1 cellular context compared by ENCODE assay signal in the genomic region with DNA sequence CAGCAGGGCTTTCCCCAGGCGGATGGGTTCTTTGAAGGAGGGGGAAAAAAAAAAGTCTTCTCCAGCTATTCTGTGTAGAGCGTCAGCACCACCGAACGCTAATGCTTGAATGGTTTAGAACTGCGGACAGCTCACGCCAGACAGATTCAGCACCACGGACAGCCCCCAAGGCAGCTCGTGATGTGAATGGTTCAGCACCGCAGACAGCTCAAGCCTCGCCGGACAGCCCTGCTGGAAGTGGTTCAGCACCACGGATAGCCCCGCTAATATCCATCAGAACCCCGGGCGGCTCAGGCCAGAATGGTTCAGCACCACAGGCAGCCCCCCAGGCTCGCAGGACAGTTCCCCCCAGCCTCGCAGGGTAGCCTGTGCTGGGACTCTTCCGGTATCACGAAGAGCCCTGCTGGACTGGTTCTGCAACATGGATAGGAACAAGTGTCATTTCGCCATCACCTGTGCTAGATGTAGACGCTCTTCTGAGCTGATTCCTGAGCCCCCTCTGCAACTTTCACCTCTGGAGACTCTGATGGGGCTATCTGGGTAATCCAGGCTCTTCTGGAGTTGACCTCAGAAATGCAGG.
TF ChIP-seq lines count a peak whose summit lies in the region.

No MANE protein-coding gene starts in this region.

TF ChIP-seq in WTC11, 78 proteins besides CTCF, POLR2A, EP300 and RAD21 (continued from another document and continues in another):
- TF ChIP-seq, protein P1, sequence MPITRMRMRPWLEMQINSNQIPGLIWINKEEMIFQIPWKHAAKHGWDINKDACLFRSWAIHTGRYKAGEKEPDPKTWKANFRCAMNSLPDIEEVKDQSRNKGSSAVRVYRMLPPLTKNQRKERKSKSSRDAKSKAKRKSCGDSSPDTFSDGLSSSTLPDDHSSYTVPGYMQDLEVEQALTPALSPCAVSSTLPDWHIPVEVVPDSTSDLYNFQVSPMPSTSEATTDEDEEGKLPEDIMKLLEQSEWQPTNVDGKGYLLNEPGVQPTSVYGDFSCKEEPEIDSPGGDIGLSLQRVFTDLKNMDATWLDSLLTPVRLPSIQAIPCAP (CRISPR knock-in tag; IDR thresholded peaks at IDR 0.05) = peak; percentile 99
- TF ChIP-seq, protein P2, sequence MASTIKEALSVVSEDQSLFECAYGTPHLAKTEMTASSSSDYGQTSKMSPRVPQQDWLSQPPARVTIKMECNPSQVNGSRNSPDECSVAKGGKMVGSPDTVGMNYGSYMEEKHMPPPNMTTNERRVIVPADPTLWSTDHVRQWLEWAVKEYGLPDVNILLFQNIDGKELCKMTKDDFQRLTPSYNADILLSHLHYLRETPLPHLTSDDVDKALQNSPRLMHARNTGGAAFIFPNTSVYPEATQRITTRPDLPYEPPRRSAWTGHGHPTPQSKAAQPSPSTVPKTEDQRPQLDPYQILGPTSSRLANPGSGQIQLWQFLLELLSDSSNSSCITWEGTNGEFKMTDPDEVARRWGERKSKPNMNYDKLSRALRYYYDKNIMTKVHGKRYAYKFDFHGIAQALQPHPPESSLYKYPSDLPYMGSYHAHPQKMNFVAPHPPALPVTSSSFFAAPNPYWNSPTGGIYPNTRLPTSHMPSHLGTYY (CRISPR knock-in tag; IDR thresholded peaks at IDR 0.05) = peak; percentile 65; the same call in 1 of the 2 replicates
- TF ChIP-seq, protein P3, sequence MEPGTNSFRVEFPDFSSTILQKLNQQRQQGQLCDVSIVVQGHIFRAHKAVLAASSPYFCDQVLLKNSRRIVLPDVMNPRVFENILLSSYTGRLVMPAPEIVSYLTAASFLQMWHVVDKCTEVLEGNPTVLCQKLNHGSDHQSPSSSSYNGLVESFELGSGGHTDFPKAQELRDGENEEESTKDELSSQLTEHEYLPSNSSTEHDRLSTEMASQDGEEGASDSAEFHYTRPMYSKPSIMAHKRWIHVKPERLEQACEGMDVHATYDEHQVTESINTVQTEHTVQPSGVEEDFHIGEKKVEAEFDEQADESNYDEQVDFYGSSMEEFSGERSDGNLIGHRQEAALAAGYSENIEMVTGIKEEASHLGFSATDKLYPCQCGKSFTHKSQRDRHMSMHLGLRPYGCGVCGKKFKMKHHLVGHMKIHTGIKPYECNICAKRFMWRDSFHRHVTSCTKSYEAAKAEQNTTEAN (CRISPR knock-in tag; IDR thresholded peaks at IDR 0.05) = peak; percentile 98
- TF ChIP-seq SOX15 (CRISPR knock-in tag; IDR thresholded peaks at IDR 0.05) = no peak
- TF ChIP-seq ZNF232 (CRISPR knock-in tag; IDR thresholded peaks at IDR 0.05) = peak; percentile 99
- no peak; the same call in 1 of the 2 replicates for TF ChIP-seq ZNF138 (CRISPR knock-in tag; conservative IDR thresholded peaks at IDR 0.05)
- TF ChIP-seq FOXP1 (CRISPR knock-in tag; IDR thresholded peaks at IDR 0.05; ENCODE audit: borderline replicate concordance) = peak; percentile 99
- TF ChIP-seq, protein P4, sequence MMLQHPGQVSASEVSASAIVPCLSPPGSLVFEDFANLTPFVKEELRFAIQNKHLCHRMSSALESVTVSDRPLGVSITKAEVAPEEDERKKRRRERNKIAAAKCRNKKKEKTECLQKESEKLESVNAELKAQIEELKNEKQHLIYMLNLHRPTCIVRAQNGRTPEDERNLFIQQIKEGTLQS (CRISPR knock-in tag; conservative IDR thresholded peaks at IDR 0.05) = 0 out of 2 replicates have a peak, but pooled peaks have one; percentile 20
- TF ChIP-seq, protein P5, sequence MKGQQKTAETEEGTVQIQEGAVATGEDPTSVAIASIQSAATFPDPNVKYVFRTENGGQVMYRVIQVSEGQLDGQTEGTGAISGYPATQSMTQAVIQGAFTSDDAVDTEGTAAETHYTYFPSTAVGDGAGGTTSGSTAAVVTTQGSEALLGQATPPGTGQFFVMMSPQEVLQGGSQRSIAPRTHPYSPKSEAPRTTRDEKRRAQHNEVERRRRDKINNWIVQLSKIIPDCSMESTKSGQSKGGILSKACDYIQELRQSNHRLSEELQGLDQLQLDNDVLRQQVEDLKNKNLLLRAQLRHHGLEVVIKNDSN (CRISPR knock-in tag; IDR thresholded peaks at IDR 0.05) = peak; percentile 94
- TF ChIP-seq OVOL2 (CRISPR knock-in tag; IDR thresholded peaks at IDR 0.05; ENCODE audit: borderline replicate concordance) = no peak
- peak; percentile 81; the same call in 1 of the 2 replicates for TF ChIP-seq ZNF263 (CRISPR knock-in tag; IDR thresholded peaks at IDR 0.05; ENCODE audit: low read depth)
- TF ChIP-seq, protein P6, sequence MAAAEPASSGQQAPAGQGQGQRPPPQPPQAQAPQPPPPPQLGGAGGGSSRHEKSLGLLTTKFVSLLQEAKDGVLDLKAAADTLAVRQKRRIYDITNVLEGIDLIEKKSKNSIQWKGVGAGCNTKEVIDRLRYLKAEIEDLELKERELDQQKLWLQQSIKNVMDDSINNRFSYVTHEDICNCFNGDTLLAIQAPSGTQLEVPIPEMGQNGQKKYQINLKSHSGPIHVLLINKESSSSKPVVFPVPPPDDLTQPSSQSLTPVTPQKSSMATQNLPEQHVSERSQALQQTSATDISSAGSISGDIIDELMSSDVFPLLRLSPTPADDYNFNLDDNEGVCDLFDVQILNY (CRISPR knock-in tag; IDR thresholded peaks at IDR 0.05) = peak; percentile 97
- peak; percentile 100 for TF ChIP-seq KAT7 (CRISPR knock-in tag; IDR thresholded peaks at IDR 0.05; ENCODE audit: borderline replicate concordance)
- TF ChIP-seq, protein P7, sequence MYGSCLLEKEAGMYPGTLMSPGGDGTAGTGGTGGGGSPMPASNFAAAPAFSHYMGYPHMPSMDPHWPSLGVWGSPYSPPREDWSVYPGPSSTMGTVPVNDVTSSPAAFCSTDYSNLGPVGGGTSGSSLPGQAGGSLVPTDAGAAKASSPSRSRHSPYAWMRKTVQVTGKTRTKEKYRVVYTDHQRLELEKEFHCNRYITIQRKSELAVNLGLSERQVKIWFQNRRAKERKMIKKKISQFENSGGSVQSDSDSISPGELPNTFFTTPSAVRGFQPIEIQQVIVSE (CRISPR knock-in tag; IDR thresholded peaks at IDR 0.05; ENCODE audit: borderline replicate concordance) = no peak
- TF ChIP-seq, protein P8, sequence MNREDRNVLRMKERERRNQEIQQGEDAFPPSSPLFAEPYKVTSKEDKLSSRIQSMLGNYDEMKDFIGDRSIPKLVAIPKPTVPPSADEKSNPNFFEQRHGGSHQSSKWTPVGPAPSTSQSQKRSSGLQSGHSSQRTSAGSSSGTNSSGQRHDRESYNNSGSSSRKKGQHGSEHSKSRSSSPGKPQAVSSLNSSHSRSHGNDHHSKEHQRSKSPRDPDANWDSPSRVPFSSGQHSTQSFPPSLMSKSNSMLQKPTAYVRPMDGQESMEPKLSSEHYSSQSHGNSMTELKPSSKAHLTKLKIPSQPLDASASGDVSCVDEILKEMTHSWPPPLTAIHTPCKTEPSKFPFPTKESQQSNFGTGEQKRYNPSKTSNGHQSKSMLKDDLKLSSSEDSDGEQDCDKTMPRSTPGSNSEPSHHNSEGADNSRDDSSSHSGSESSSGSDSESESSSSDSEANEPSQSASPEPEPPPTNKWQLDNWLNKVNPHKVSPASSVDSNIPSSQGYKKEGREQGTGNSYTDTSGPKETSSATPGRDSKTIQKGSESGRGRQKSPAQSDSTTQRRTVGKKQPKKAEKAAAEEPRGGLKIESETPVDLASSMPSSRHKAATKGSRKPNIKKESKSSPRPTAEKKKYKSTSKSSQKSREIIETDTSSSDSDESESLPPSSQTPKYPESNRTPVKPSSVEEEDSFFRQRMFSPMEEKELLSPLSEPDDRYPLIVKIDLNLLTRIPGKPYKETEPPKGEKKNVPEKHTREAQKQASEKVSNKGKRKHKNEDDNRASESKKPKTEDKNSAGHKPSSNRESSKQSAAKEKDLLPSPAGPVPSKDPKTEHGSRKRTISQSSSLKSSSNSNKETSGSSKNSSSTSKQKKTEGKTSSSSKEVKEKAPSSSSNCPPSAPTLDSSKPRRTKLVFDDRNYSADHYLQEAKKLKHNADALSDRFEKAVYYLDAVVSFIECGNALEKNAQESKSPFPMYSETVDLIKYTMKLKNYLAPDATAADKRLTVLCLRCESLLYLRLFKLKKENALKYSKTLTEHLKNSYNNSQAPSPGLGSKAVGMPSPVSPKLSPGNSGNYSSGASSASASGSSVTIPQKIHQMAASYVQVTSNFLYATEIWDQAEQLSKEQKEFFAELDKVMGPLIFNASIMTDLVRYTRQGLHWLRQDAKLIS (CRISPR knock-in tag; IDR thresholded peaks at IDR 0.05; ENCODE audit: borderline replicate concordance) = peak; percentile 91; the same call in 1 of the 2 replicates
- TF ChIP-seq RORB (CRISPR knock-in tag; IDR thresholded peaks at IDR 0.05) = no peak
- TF ChIP-seq GRHL2 (CRISPR knock-in tag; IDR thresholded peaks at IDR 0.05; ENCODE audit: insufficient replicate concordance, severe bottlenecking) = no peak
- peak; percentile 99 for TF ChIP-seq NFE2L1 (CRISPR knock-in tag; IDR thresholded peaks at IDR 0.05)
- TF ChIP-seq GTF2I (CRISPR knock-in tag; conservative IDR thresholded peaks at IDR 0.05) = no peak
- TF ChIP-seq, protein P9, sequence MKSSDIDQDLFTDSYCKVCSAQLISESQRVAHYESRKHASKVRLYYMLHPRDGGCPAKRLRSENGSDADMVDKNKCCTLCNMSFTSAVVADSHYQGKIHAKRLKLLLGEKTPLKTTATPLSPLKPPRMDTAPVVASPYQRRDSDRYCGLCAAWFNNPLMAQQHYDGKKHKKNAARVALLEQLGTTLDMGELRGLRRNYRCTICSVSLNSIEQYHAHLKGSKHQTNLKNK (CRISPR knock-in tag; IDR thresholded peaks at IDR 0.05) = no peak
- TF ChIP-seq, protein P10, sequence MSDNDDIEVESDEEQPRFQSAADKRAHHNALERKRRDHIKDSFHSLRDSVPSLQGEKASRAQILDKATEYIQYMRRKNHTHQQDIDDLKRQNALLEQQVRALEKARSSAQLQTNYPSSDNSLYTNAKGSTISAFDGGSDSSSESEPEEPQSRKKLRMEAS (CRISPR knock-in tag; IDR thresholded peaks at IDR 0.05) = peak; percentile 95
- peak; percentile 99 for TF ChIP-seq CBFB (CRISPR knock-in tag; IDR thresholded peaks at IDR 0.05; ENCODE audit: low read depth)
- TF ChIP-seq NFYB (CRISPR knock-in tag; conservative IDR thresholded peaks at IDR 0.05; ENCODE audit: low read depth) = peak; percentile 70
- TF ChIP-seq HMGA2 (CRISPR knock-in tag; IDR thresholded peaks at IDR 0.05) = no peak
- TF ChIP-seq, protein P11, sequence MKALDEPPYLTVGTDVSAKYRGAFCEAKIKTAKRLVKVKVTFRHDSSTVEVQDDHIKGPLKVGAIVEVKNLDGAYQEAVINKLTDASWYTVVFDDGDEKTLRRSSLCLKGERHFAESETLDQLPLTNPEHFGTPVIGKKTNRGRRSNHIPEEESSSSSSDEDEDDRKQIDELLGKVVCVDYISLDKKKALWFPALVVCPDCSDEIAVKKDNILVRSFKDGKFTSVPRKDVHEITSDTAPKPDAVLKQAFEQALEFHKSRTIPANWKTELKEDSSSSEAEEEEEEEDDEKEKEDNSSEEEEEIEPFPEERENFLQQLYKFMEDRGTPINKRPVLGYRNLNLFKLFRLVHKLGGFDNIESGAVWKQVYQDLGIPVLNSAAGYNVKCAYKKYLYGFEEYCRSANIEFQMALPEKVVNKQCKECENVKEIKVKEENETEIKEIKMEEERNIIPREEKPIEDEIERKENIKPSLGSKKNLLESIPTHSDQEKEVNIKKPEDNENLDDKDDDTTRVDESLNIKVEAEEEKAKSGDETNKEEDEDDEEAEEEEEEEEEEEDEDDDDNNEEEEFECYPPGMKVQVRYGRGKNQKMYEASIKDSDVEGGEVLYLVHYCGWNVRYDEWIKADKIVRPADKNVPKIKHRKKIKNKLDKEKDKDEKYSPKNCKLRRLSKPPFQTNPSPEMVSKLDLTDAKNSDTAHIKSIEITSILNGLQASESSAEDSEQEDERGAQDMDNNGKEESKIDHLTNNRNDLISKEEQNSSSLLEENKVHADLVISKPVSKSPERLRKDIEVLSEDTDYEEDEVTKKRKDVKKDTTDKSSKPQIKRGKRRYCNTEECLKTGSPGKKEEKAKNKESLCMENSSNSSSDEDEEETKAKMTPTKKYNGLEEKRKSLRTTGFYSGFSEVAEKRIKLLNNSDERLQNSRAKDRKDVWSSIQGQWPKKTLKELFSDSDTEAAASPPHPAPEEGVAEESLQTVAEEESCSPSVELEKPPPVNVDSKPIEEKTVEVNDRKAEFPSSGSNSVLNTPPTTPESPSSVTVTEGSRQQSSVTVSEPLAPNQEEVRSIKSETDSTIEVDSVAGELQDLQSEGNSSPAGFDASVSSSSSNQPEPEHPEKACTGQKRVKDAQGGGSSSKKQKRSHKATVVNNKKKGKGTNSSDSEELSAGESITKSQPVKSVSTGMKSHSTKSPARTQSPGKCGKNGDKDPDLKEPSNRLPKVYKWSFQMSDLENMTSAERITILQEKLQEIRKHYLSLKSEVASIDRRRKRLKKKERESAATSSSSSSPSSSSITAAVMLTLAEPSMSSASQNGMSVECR (CRISPR knock-in tag; IDR thresholded peaks at IDR 0.05; ENCODE audit: borderline replicate concordance) = peak; percentile 100
- 0 out of 2 replicates have a peak, but pooled peaks have one; percentile 52 for TF ChIP-seq PRRX2 (CRISPR knock-in tag; IDR thresholded peaks at IDR 0.05)
- TF ChIP-seq, protein P12, sequence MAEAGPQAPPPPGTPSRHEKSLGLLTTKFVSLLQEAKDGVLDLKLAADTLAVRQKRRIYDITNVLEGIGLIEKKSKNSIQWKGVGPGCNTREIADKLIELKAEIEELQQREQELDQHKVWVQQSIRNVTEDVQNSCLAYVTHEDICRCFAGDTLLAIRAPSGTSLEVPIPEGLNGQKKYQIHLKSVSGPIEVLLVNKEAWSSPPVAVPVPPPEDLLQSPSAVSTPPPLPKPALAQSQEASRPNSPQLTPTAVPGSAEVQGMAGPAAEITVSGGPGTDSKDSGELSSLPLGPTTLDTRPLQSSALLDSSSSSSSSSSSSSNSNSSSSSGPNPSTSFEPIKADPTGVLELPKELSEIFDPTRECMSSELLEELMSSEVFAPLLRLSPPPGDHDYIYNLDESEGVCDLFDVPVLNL (CRISPR knock-in tag; IDR thresholded peaks at IDR 0.05; ENCODE audit: borderline replicate concordance, low read depth) = peak; percentile 97
- TF ChIP-seq, protein P13, sequence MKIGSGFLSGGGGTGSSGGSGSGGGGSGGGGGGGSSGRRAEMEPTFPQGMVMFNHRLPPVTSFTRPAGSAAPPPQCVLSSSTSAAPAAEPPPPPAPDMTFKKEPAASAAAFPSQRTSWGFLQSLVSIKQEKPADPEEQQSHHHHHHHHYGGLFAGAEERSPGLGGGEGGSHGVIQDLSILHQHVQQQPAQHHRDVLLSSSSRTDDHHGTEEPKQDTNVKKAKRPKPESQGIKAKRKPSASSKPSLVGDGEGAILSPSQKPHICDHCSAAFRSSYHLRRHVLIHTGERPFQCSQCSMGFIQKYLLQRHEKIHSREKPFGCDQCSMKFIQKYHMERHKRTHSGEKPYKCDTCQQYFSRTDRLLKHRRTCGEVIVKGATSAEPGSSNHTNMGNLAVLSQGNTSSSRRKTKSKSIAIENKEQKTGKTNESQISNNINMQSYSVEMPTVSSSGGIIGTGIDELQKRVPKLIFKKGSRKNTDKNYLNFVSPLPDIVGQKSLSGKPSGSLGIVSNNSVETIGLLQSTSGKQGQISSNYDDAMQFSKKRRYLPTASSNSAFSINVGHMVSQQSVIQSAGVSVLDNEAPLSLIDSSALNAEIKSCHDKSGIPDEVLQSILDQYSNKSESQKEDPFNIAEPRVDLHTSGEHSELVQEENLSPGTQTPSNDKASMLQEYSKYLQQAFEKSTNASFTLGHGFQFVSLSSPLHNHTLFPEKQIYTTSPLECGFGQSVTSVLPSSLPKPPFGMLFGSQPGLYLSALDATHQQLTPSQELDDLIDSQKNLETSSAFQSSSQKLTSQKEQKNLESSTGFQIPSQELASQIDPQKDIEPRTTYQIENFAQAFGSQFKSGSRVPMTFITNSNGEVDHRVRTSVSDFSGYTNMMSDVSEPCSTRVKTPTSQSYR (CRISPR knock-in tag; IDR thresholded peaks at IDR 0.05) = peak; percentile 95
- peak; percentile 99 for TF ChIP-seq TEAD1 (CRISPR knock-in tag; IDR thresholded peaks at IDR 0.05)
